In genomic region chr16:29925805-29926674, GRCh38 we compare ENCODE assay signal across 2 cellular contexts.
TF ChIP-seq lines count a peak whose summit lies in the region.

TSS of gene KCTD13 (minus strand) at chr16:29926226. CDS start at chr16:29926033, 193 bp downstream.

TF ChIP-seq in IMR-90, 13 proteins besides CTCF, POLR2A, EP300 and RAD21 (continued from another document):
- TF ChIP-seq MXI1 (IDR thresholded peaks at IDR 0.05; ENCODE audit: borderline replicate concordance, low read depth, low read length) (peak; percentile 71; the same call in 1 of the 2 replicates), CEBPB (IDR thresholded peaks at IDR 0.05; ENCODE audit: low read depth, low read length) (no peak), MAFK (IDR thresholded peaks at IDR 0.05; ENCODE audit: low read depth, low read length) (no peak), CHD1 (IDR thresholded peaks at IDR 0.05; ENCODE audit: low read depth, low read length) (no peak), ELK1 (IDR thresholded peaks at IDR 0.05; ENCODE audit: borderline replicate concordance, low read depth, low read length) (no peak)

TF ChIP-seq in PFSK-1, 5 proteins besides CTCF, POLR2A, EP300 and RAD21 (continued from another document):
- TF ChIP-seq FOXP2 (optimal IDR thresholded peaks at IDR 0.05; ENCODE audit: borderline replicate concordance, extremely low read depth, extremely low read length, insufficient read depth) (peak; percentile 18), SIN3A (IDR thresholded peaks at IDR 0.05; ENCODE audit: borderline replicate concordance, insufficient read depth, low read length) (peak; percentile 67; the same call in 1 of the 2 replicates)
